In genomic region chr2:168136392-168136977, GRCh38 we compare ENCODE assay signal across 1 cellular context.
TF ChIP-seq lines count a peak whose summit lies in the region.

No MANE protein-coding gene starts in this region.

TF ChIP-seq in GM23338, 12 proteins besides CTCF, POLR2A, EP300 and RAD21 (continued from another document):
- TF ChIP-seq, protein P1, sequence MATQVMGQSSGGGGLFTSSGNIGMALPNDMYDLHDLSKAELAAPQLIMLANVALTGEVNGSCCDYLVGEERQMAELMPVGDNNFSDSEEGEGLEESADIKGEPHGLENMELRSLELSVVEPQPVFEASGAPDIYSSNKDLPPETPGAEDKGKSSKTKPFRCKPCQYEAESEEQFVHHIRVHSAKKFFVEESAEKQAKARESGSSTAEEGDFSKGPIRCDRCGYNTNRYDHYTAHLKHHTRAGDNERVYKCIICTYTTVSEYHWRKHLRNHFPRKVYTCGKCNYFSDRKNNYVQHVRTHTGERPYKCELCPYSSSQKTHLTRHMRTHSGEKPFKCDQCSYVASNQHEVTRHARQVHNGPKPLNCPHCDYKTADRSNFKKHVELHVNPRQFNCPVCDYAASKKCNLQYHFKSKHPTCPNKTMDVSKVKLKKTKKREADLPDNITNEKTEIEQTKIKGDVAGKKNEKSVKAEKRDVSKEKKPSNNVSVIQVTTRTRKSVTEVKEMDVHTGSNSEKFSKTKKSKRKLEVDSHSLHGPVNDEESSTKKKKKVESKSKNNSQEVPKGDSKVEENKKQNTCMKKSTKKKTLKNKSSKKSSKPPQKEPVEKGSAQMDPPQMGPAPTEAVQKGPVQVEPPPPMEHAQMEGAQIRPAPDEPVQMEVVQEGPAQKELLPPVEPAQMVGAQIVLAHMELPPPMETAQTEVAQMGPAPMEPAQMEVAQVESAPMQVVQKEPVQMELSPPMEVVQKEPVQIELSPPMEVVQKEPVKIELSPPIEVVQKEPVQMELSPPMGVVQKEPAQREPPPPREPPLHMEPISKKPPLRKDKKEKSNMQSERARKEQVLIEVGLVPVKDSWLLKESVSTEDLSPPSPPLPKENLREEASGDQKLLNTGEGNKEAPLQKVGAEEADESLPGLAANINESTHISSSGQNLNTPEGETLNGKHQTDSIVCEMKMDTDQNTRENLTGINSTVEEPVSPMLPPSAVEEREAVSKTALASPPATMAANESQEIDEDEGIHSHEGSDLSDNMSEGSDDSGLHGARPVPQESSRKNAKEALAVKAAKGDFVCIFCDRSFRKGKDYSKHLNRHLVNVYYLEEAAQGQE (IDR thresholded peaks at IDR 0.05; ENCODE audit: unreplicated experiment), result no peak
- TF ChIP-seq ZNF331 (CRISPR knock-in tag; IDR thresholded peaks at IDR 0.05; ENCODE audit: low read depth) (no peak), NANOG (IDR thresholded peaks at IDR 0.05; ENCODE audit: borderline replicate concordance) (no peak), STAT1 (IDR thresholded peaks at IDR 0.05; ENCODE audit: unreplicated experiment) (no peak)
